8 cellular contexts compared by ENCODE assay signal in genomic region chr2:61017003-61017555, GRCh38. TPM values are rescaled to one million over a fixed set of nuclear protein-coding genes. Genes with fewer than 3 reads are reported as not detected.
DNase-seq lines count a peak whose midpoint lies in the region; ATAC-seq, FAIRE-seq and TF ChIP-seq lines count a peak whose summit lies in the region.

No MANE protein-coding gene starts in this region.

- H3K36me3 ChIP-seq in BLaER1 (peaks cover 15% of the 10 kb centered on the region), liver (ENCODE audit: control insufficient read depth in 4 of 4, insufficient read depth in 3 of 4, low read depth in 1 of 4, low read length in 3 of 4) (no peaks in the 10 kb centered on the region)

- TF ChIP-seq CTCF in liver (IDR thresholded peaks at IDR 0.05; ENCODE audit: low read depth, low read length, missing input control) = no peak

- peaks cover 39% of the 10 kb centered on the region for H4K20me1 ChIP-seq in BLaER1

- under 1% methylated on average over 27 of the region's 27 CpGs for WGBS in liver

- peaks cover 31% of the 10 kb centered on the region for H3K4me1 ChIP-seq in BLaER1
- peaks cover 7 to 21% (median 15%) of the 10 kb centered on the region in 4 donors for H3K4me1 ChIP-seq in liver (ENCODE audit: control insufficient read depth in 4 of 4, insufficient read depth in 4 of 4, low read length in 3 of 4)

- DNase-seq in GM19239 (ENCODE audit: insufficient read length, low spot score) (peak; percentile 63), NCI-H524 (lab: John Stamatoyannopoulos, UW) (peak; percentile 80 to 87), dermis microvascular lymphatic vessel endothelial cell (ENCODE audit: low read depth in 2 of 2) (peak; percentile 45 to 82)
- DNase-seq in activated CD4-positive, alpha-beta T cell treated with anti-CD3 and anti-CD28 coated beads, Interleukin-2, amount 50 U/mL, for 1 hour = peak; percentile 64
- peak; percentile 73 for DNase-seq in stimulated activated CD4-positive, alpha-beta T cell treated with anti-CD3 and anti-CD28 coated beads, Interleukin-4, amount 100 ng/mL, for 24 hours

- peak; percentile 87 for FAIRE-seq in GM19239 (lab: Jason Lieb, UNC)

- H3K27ac ChIP-seq in BLaER1 (peak overlapping the region; percentile 94), liver (ENCODE audit: low read depth in 1 of 2, low read length in 2 of 2) (peak overlapping the region; percentile 97)

- H3K4me3 ChIP-seq in BLaER1 (peak overlapping the region; percentile 82), liver (ENCODE audit: low read depth in 1 of 3, low read length in 3 of 3) (peak overlapping the region; percentile 68 to 94 (median 83))

- ATAC-seq in HG03439 (IDR thresholded peaks at IDR 0.05; ENCODE audit: unreplicated experiment) = peak; percentile 65

- peak in 1 of 2 donors; percentile 2 for TF ChIP-seq RAD21 in liver (IDR thresholded peaks at IDR 0.05)

- H3K9me3 ChIP-seq in BLaER1 (peaks cover 14% of the 10 kb centered on the region), liver (ENCODE audit: control insufficient read depth in 4 of 4, low read length in 3 of 4) (no peaks in the 10 kb centered on the region)

- peak overlapping the region; percentile 89 for H3K4me2 ChIP-seq in BLaER1

- H3K9ac ChIP-seq in BLaER1 (peak overlapping the region; percentile 92), liver (ENCODE audit: low read depth in 1 of 2, low read length in 2 of 2) (peak overlapping the region; percentile 71 to 80)

- H3K27me3 ChIP-seq in BLaER1 (no peaks in the 10 kb centered on the region), liver (ENCODE audit: control insufficient read depth in 4 of 4, insufficient read depth in 4 of 4, low read length in 3 of 4) (no peaks in the 10 kb centered on the region)

TF ChIP-seq in liver, 16 proteins besides CTCF, POLR2A, EP300 and RAD21:
- TF ChIP-seq EGR1 (IDR thresholded peaks at IDR 0.05; ENCODE audit: low read depth in 2 of 2) (no peak), SP1 (IDR thresholded peaks at IDR 0.05) (no peak), ATF3 (IDR thresholded peaks at IDR 0.05) (peak; percentile 47), RXRA (IDR thresholded peaks at IDR 0.05) (peak in 1 of 2 donors; percentile 56), JUND (IDR thresholded peaks at IDR 0.05) (peak in 1 of 2 donors; percentile 35), MAX (IDR thresholded peaks at IDR 0.05) (no peak), HNF4A (conservative IDR thresholded peaks at IDR 0.05) (peak; percentile 7 to 57)
TF ChIP-seq in liver: peak in this region for 4.

RNA-seq across cellular contexts. Expression of gene PEX13, which starts 0.4 kb away (rescaled TPM):
- 37.9 and 41.1 TPM in 2 replicates for total RNA-seq in dermis microvascular lymphatic vessel endothelial cell
- total RNA-seq in liver = 10 to 100 TPM; 25.1 to 42.8 TPM
- 10 to 100 TPM; 10.6 to 17.9 TPM for polyA plus RNA-seq in liver

RNA-seq across cellular contexts. Expression of gene PUS10, which starts 1.0 kb away (rescaled TPM):
- total RNA-seq in dermis microvascular lymphatic vessel endothelial cell = 5.4 and 6.2 TPM in 2 replicates
- 10 to 100 TPM in 1 of 2 donors, 1 to 10 TPM in 1; 5.9 to 19.6 TPM for total RNA-seq in liver
- polyA plus RNA-seq in liver = 1 to 10 TPM; 4.3 to 6.8 TPM

RNA-seq across cellular contexts. Expression of gene SANBR, which starts 48.6 kb away (rescaled TPM):
- 8.7 and 11.0 TPM in 2 replicates for total RNA-seq in dermis microvascular lymphatic vessel endothelial cell
- total RNA-seq in liver = 1 to 10 TPM; 3.1 to 6.2 TPM
- 1 to 10 TPM in 1 of 2 donors, under 1 TPM in 1; 0.59 to 1.2 TPM for polyA plus RNA-seq in liver

Comparison
In these comparisons a context has a peak if more than half of its experiments do, and no peak if none do; other contexts are left out.
1. Peak in every context shown above with its lines: DNase-seq, ATAC-seq, H3K4me3 ChIP-seq and H3K27ac ChIP-seq.